Comparison of ENCODE assay signal across 30 cellular contexts in genomic region chrX:147072747-147073146, GRCh38.
"Had no signal": no experiment of that assay in that cellular context is flagged by ENCODE, and none has a peak within 500 bp of the region (broad histone marks: within the 10 kb centered on the region; RNA-seq: fewer than 3 reads in every experiment).

No MANE protein-coding gene starts in this region.

- H3K4me2 ChIP-seq: SK-N-SH had no signal

- H3K27me3 ChIP-seq: ascending aorta, body of pancreas, MG63 had no signal

- ATAC-seq: activated CD8-positive, alpha-beta memory T cell treated with anti-CD3 and anti-CD28 coated beads, Interleukin-2, amount 10 ng/mL, durations not matched to agents 7 days and 5 days; activated naive CD4-positive, alpha-beta T cell treated with anti-CD3 and anti-CD28 coated beads, Interleukin-2, amount 50 U/mL, for 72 hours; activated naive CD8-positive, alpha-beta T cell treated with anti-CD3 and anti-CD28 coated beads, Interleukin-2, amount 50 U/mL, for 24 hours; activated T-cell treated with anti-CD3 and anti-CD28 coated beads, Interleukin-2, amount 50 U/mL, for 4 hours; body of pancreas; Panc1; Right ventricle myocardium inferior had no signal

- H3K9me3 ChIP-seq: ascending aorta, body of pancreas, MG63, SK-N-SH had no signal

- H3K27ac ChIP-seq: ascending aorta, body of pancreas had no signal

- FAIRE-seq: bronchial epithelial cell had no signal

- H3K4me3 ChIP-seq: ascending aorta, body of pancreas, MG63 had no signal

- H3K36me3 ChIP-seq: ascending aorta, MG63 had no signal

- DNase-seq: activated B cell treated with CpG ODN at 0.5 μM for 24 hours; activated CD4-positive, alpha-beta T cell treated with anti-CD3 and anti-CD28 coated beads for 1 hour; activated CD4-positive, alpha-beta T cell treated with anti-CD3 and anti-CD28 coated beads, Interleukin-2, amount 10 ng/mL, durations not matched to agents 24 days and 14 days; activated CD4-positive, alpha-beta T cell treated with anti-CD3 and anti-CD28 coated beads, Interleukin-2, amount 50 U/mL, for 48 hours; activated CD8-positive, alpha-beta memory T cell treated with anti-CD3 and anti-CD28 coated beads, Interleukin-2, amount 10 ng/mL, durations not matched to agents 7 days and 5 days; activated effector memory CD4-positive, alpha-beta T cell treated with anti-CD3 and anti-CD28 coated beads, Interleukin-2, amount 50 U/mL, for 16 hours; activated naive CD4-positive, alpha-beta T cell treated with Interleukin-2 at 50 U/mL for 16 hours; activated naive CD8-positive, alpha-beta T cell treated with anti-CD3 and anti-CD28 coated beads, Interleukin-2, amount 50 U/mL, for 24 hours; activated T-cell treated with anti-CD3 and anti-CD28 coated beads, Interleukin-2, amount 50 U/mL, for 4 hours; amniotic stem cell; body of pancreas; MG63; NCI-H1092 treated with DMSO at 0.1 percent for 48 hours; NCI-H1417 treated with DMSO at 0.1 percent for 48 hours; NCI-H1694; NCI-H2029; NCI-H2107; NCI-H2171 treated with DMSO at 0.1 percent for 48 hours; NCI-H226; NCI-H526 treated with DMSO at 0.1 percent for 48 hours; NCI-H82; NK-92 treated with Interleukin-12 subunit alpha and Interleukin-12 subunit beta, amount 100 ng/mL, for 24 hours; RPMI8226; SK-N-SH; T-helper 1 cell had no signal

- H3K9ac ChIP-seq: SK-N-SH had no signal

- H3K4me1 ChIP-seq: ascending aorta, body of pancreas had no signal
